16 cellular contexts compared by ENCODE assay signal in the genomic region with DNA sequence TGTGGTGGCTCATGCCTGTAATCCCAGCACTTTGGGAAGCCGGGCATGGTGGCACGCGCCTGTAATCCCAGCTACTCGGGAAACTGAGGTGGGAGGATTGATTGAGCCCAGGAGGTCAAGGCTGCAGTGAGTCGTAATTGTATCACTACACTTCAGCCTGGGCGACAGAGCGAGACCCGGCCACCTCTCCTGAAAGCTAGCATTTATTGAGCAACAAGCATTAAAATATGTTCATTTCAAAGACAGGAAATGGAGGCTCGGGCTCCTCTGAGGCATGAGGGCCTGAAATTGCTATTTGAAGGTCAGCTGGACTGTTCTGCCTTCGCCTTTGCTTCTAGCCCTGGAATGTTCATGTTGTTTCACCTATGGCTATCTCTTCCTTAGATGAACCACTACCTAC. TPM values are rescaled to one million over a fixed set of nuclear protein-coding genes. Genes with fewer than 3 reads are reported as not detected.
A peak's percentile ranks its signal among the peaks of the same experiment; 100 is the strongest.
DNase-seq lines count a peak whose midpoint lies in the region; ATAC-seq and TF ChIP-seq lines count a peak whose summit lies in the region.
"Had no signal": no experiment of that assay in that cellular context is flagged by ENCODE, and none has a peak within 500 bp of the region (broad histone marks: within the 10 kb centered on the region; RNA-seq: fewer than 3 reads in every experiment).

No MANE protein-coding gene starts in this region.

- 71% methylated on average over 10 of the region's 10 CpGs for WGBS in testis, 2 donors

- H3K27ac ChIP-seq in testis = no peak overlapping the region

- H3K27me3 ChIP-seq in testis = no peaks in the 10 kb centered on the region
- H3K27me3 ChIP-seq: BE2C had no signal

- DNase-seq in ACHN (peak; percentile 29), ELR (ENCODE audit: low read depth) (peak; percentile 45), T-helper 17 cell (no peak), glomerular visceral epithelial cell (ENCODE audit: extremely low spot score) (peak; percentile 42), NCI-H2171 treated with DMSO at 0.1 percent for 48 hours (lab: John Stamatoyannopoulos, UW) (no peak), testis (no peak), T-helper 9 cell (no peak)
- DNase-seq: BE2C; CD8-positive, alpha-beta memory T cell; H9; NCI-H1105; NCI-H1694 treated with DMSO at 0.1 percent for 48 hours; NCI-H446 treated with DMSO at 0.1 percent for 48 hours; NCI-H774 had no signal

- TF ChIP-seq CTCF in testis (IDR thresholded peaks at IDR 0.05) = no peak

- H3K27me3 Mint-ChIP-seq in T-helper 17 cell = no peaks in the 10 kb centered on the region
- H3K27me3 Mint-ChIP-seq: CD8-positive, alpha-beta memory T cell had no signal

- in situ Hi-C loops in ACHN (cut with HindIII; ENCODE audit: low pct_ligation_motif_present, low pct_unique_long_range_greater_than_20kb, low sequenced_read_pairs) = no loop called here

- H3K4me1 Mint-ChIP-seq in T-helper 17 cell = peaks cover 9% of the 10 kb centered on the region

- no peak overlapping the region for H3K4me3 Mint-ChIP-seq in T-helper 17 cell
- H3K4me3 Mint-ChIP-seq: H9 had no signal

- H3K9me3 ChIP-seq in T-helper 17 cell (ENCODE audit: control insufficient read depth, low read length, poor library complexity, severe bottlenecking) = no peaks in the 10 kb centered on the region
- no peaks in the 10 kb centered on the region for H3K9me3 ChIP-seq in testis
- H3K9me3 ChIP-seq: BE2C had no signal

- intact Hi-C loops in testis (cut with DNase I; ENCODE audit: low total_unique reads) = no loop called here

- H3K27ac Mint-ChIP-seq in T-helper 17 cell = peak overlapping the region; percentile 86
- H3K27ac Mint-ChIP-seq: H9 had no signal

- H3K4me1 ChIP-seq in testis = no peaks in the 10 kb centered on the region
- H3K4me1 ChIP-seq: BE2C had no signal

- ATAC-seq in T-helper 17 cell (no peak), HG02970 (IDR thresholded peaks at IDR 0.05; ENCODE audit: low FRiP score, unreplicated experiment) (no peak)

- no peak overlapping the region for H3K4me3 ChIP-seq in testis

- no peaks in the 10 kb centered on the region for H3K36me3 ChIP-seq in testis (ENCODE audit: low read depth, missing control alignments)
- H3K36me3 ChIP-seq: BE2C had no signal

- no peaks in the 10 kb centered on the region for H3K36me3 Mint-ChIP-seq in T-helper 17 cell (ENCODE audit: low read depth)

- TF ChIP-seq POLR2A in testis (IDR thresholded peaks at IDR 0.05) = no peak

RNA-seq across cellular contexts. Expression of a gene that starts 34.5 kb away (rescaled TPM):
- total RNA-seq in T-helper 17 cell (not detected), testis (1 to 10 TPM; 2.7 to 6.0 TPM)
- polyA plus RNA-seq in testis (ENCODE audit: insufficient read depth, low read depth, low replicate concordance) = 10.2 TPM
- total RNA-seq: CD8-positive, alpha-beta memory T cell; H9; HT-29 had no signal
- polyA plus RNA-seq: CD8-positive, alpha-beta memory T cell had no signal

RNA-seq across cellular contexts. Expression of a gene that starts 35.7 kb away (rescaled TPM):
- 100 to 1,000 TPM; 123 to 133 TPM for total RNA-seq in T-helper 17 cell
- 10 to 100 TPM; 47.8 to 57.9 TPM for total RNA-seq in testis
- 88.5 TPM for polyA plus RNA-seq in testis (ENCODE audit: insufficient read depth, low read depth, low replicate concordance)

RNA-seq across cellular contexts. Expression of a gene that starts 37.8 kb away (rescaled TPM):
- 100 to 1,000 TPM; 107 to 108 TPM for total RNA-seq in T-helper 17 cell
- 100 to 1,000 TPM in 1 of 2 donors, 10 to 100 TPM in 1; 96.8 to 113 TPM for total RNA-seq in testis
- 88.2 TPM for polyA plus RNA-seq in testis (ENCODE audit: insufficient read depth, low read depth, low replicate concordance)

RNA-seq across cellular contexts. Expression of a gene that starts 50.5 kb away (rescaled TPM):
- total RNA-seq in T-helper 17 cell (10 to 100 TPM; 17.4 to 20.5 TPM), testis (10 to 100 TPM; 42.0 to 45.6 TPM)
- polyA plus RNA-seq in testis (ENCODE audit: insufficient read depth, low read depth, low replicate concordance) = 25.0 TPM

Comparison
In these comparisons a context has a peak if more than half of its experiments do, and no peak if none do; other contexts are left out.
1. DNase-seq: peak in ACHN (single experiment), ELR (single experiment) and glomerular visceral epithelial cell (single experiment); none in T-helper 17 cell (0 of 3), NCI-H2171 treated with DMSO at 0.1 percent for 48 hours (single experiment), testis (single experiment) and T-helper 9 cell (single experiment).